9 cellular contexts compared by ENCODE assay signal in the genomic region with DNA sequence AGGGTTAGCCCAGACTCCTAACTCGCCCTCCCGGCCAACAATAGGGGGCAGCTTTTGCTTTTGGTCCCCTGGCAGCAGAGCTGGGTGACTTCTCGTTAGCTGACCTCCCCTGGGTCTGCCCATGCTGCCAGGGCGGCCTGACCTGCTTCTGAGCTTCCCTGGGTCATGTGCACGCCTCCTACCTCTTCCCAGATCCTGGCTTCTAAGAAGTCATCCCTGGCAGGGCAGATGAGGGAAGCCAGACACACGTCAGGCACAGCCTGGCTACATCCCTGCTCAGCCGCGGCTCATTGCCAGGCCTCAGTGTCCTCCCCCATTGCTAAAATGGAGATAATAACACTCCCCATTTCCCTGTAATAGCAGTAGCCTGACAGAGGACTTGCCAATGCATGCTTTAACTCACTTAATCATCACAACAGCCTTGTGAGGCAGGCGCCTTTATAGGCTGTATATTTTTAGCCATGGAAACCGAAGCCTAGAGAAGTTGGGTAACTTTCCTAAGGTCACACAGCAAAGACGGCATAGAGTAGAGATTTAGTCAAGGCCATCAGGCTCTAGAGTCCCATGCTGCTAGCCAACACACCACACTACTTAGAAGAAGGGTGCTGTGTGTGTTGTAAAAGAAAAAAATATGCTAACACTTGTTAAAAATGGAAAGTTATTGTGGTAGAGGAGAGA. TPM values are rescaled to one million over a fixed set of nuclear protein-coding genes. Genes with fewer than 3 reads are reported as not detected.
DNase-seq lines count a peak whose midpoint lies in the region; ATAC-seq lines count a peak whose summit lies in the region.
"Had no signal": no experiment of that assay in that cellular context is flagged by ENCODE, and none has a peak within 500 bp of the region (broad histone marks: within the 10 kb centered on the region; RNA-seq: fewer than 3 reads in every experiment).

No MANE protein-coding gene starts in this region.

- H3K9ac ChIP-seq in adipocyte (ENCODE audit: low read length), result peak overlapping the region; percentile 88

- no peaks in the 10 kb centered on the region for H3K9me3 Mint-ChIP-seq in stimulated activated naive B cell treated with anti-CD40 and anti-IgM and Interleukin-4, amounts not matched to agents 10 μg/mL and 1 μg/mL and 100 μg/mL, for 72 hours

- H3K27ac ChIP-seq in right cardiac atrium (ENCODE audit: low read length), result no peak overlapping the region
- H3K27ac ChIP-seq: HL-60 had no signal

- H3K27me3 ChIP-seq in adipocyte (replicated peaks; ENCODE audit: control insufficient read depth, insufficient read depth, low read length), result no peaks in the 10 kb centered on the region
- no peaks in the 10 kb centered on the region for H3K27me3 ChIP-seq in right cardiac atrium (ENCODE audit: control insufficient read depth, insufficient read depth)

- peaks cover 15 to 28% of the 10 kb centered on the region in 2 donors for H3K36me3 Mint-ChIP-seq in stimulated activated naive B cell treated with anti-CD40 and anti-IgM and Interleukin-4, amounts not matched to agents 10 μg/mL and 1 μg/mL and 100 μg/mL, for 72 hours

- no peaks in the 10 kb centered on the region for H3K27me3 Mint-ChIP-seq in stimulated activated naive B cell treated with anti-CD40 and anti-IgM and Interleukin-4, amounts not matched to agents 10 μg/mL and 1 μg/mL and 100 μg/mL, for 72 hours

- peaks cover 14% of the 10 kb centered on the region for H3K4me1 ChIP-seq in adipocyte (ENCODE audit: control insufficient read depth, insufficient read depth, low read length)
- peaks cover 4% of the 10 kb centered on the region for H3K4me1 ChIP-seq in right cardiac atrium (ENCODE audit: control insufficient read depth, insufficient read depth, low read length)

- H3K9me3 ChIP-seq in adipocyte (ENCODE audit: control insufficient read depth, low read length) (no peaks in the 10 kb centered on the region), right cardiac atrium (ENCODE audit: control insufficient read depth, low read length) (no peaks in the 10 kb centered on the region)

- ATAC-seq in right cardiac atrium, result peak; percentile 60 to 70
- no peak for ATAC-seq in stimulated activated naive B cell treated with anti-CD40 and anti-IgM and Interleukin-4, amounts not matched to agents 10 μg/mL and 1 μg/mL and 100 μg/mL, for 72 hours (replicated peaks)

- H3K4me3 Mint-ChIP-seq in stimulated activated naive B cell treated with anti-CD40 and anti-IgM and Interleukin-4, amounts not matched to agents 10 μg/mL and 1 μg/mL and 100 μg/mL, for 72 hours, result peak overlapping the region; percentile 89 to 96

- H3K4me1 Mint-ChIP-seq in stimulated activated naive B cell treated with anti-CD40 and anti-IgM and Interleukin-4, amounts not matched to agents 10 μg/mL and 1 μg/mL and 100 μg/mL, for 72 hours, result peaks cover 30 to 46% of the 10 kb centered on the region in 2 donors

- H3K27ac Mint-ChIP-seq in stimulated activated naive B cell treated with anti-CD40 and anti-IgM and Interleukin-4, amounts not matched to agents 10 μg/mL and 1 μg/mL and 100 μg/mL, for 72 hours, result no peak overlapping the region

- peaks cover 14% of the 10 kb centered on the region for H3K36me3 ChIP-seq in adipocyte (ENCODE audit: control insufficient read depth, insufficient read depth, low read length, severe bottlenecking)

- intact Hi-C loops in right cardiac atrium (cut with DNase I), result loop anchor here in 3 of 4 donors (5.0 to 10.0 kb wide), 3 partner anchors 69 to 417 kb away; a partner anchor contains a TSS

- peak overlapping the region; percentile 82 for H3K4me3 ChIP-seq in adipocyte (ENCODE audit: low read length)
- no peak overlapping the region for H3K4me3 ChIP-seq in right cardiac atrium (ENCODE audit: low read length)

- DNase-seq in SIG-M5 treated with dmso at 0.1 percent for 504 hours (lab: John Stamatoyannopoulos, UW; ENCODE audit: unreplicated experiment) (peak; percentile 24), SIG-M5 (lab: John Stamatoyannopoulos, UW) (no peak), adipocyte (ENCODE audit: low read depth) (no peak), right cardiac atrium (peak; percentile 66 to 85 (median 82)), Ammon's horn (ENCODE audit: low spot score) (no peak), cerebellar cortex (ENCODE audit: low spot score) (no peak), NCI-H510A (lab: John Stamatoyannopoulos, UW) (no peak)
- DNase-seq in stimulated activated naive B cell treated with anti-CD40 and anti-IgM and Interleukin-4, amounts not matched to agents 10 μg/mL and 1 μg/mL and 100 μg/mL, for 72 hours, result no peak

- WGBS in right cardiac atrium, result 31% methylated on average over 11 of the region's 11 CpGs

RNA-seq across cellular contexts. Expression of a gene that starts 2.1 kb away (rescaled TPM):
- 1 to 10 TPM; 2.2 to 3.0 (median 2.8) TPM for total RNA-seq in right cardiac atrium
- polyA plus RNA-seq in right cardiac atrium, result 2.4 TPM

RNA-seq across cellular contexts. Expression of a gene that starts 6.0 kb away (rescaled TPM):
- total RNA-seq in right cardiac atrium, result 10 to 100 TPM; 15.9 to 24.4 (median 19.9) TPM
- polyA plus RNA-seq in right cardiac atrium, result 25.7 TPM

RNA-seq across cellular contexts. Expression of a gene that starts 13.8 kb away (rescaled TPM):
- total RNA-seq in right cardiac atrium, result 1 to 10 TPM; 1.2 to 2.0 (median 1.6) TPM
- 1.4 TPM for polyA plus RNA-seq in right cardiac atrium

RNA-seq across cellular contexts. Expression of a gene that starts 17.7 kb away (rescaled TPM):
- under 1 TPM in 2 of 4 donors, not detected in 2; 0.57 to 0.89 TPM for total RNA-seq in right cardiac atrium
- polyA plus RNA-seq in right cardiac atrium, result 4.3 TPM

RNA-seq across cellular contexts. Expression of a gene that starts 52.6 kb away (rescaled TPM):
- total RNA-seq in right cardiac atrium, result 100 to 1,000 TPM; 223 to 311 (median 259) TPM
- 255 TPM for polyA plus RNA-seq in right cardiac atrium

Comparison
In these comparisons a context has a peak if more than half of its experiments do, and no peak if none do; other contexts are left out.
1. DNase-seq: peak in SIG-M5 treated with dmso at 0.1 percent for 504 hours (single experiment) and right cardiac atrium (3 of 3); none in SIG-M5 (single experiment), adipocyte (single experiment), stimulated activated naive B cell treated with anti-CD40 and anti-IgM and Interleukin-4, amounts not matched to agents 10 μg/mL and 1 μg/mL and 100 μg/mL, for 72 hours (single experiment), Ammon's horn (single experiment), cerebellar cortex (single experiment) and NCI-H510A (single experiment).
2. ATAC-seq: peak in right cardiac atrium (2 of 2); none in stimulated activated naive B cell treated with anti-CD40 and anti-IgM and Interleukin-4, amounts not matched to agents 10 μg/mL and 1 μg/mL and 100 μg/mL, for 72 hours (0 of 2).